11 cellular contexts compared by ENCODE assay signal in genomic region chr2:161088658-161089350, GRCh38.
DNase-seq lines count a peak whose midpoint lies in the region; ATAC-seq and TF ChIP-seq lines count a peak whose summit lies in the region.
"Had no signal": no experiment of that assay in that cellular context is flagged by ENCODE, and none has a peak within 500 bp of the region (broad histone marks: within the 10 kb centered on the region; RNA-seq: fewer than 3 reads in every experiment).

No MANE protein-coding gene starts in this region.

- intact Hi-C loops in left ventricle myocardium inferior (cut with micrococcal nuclease) = no loop called here

- no peak overlapping the region for H3K4me3 Mint-ChIP-seq in HFFc6

- peak overlapping the region; percentile 5 to 43 (median 22); a peak in 13 of 22 replicates for H3K4me2 ChIP-seq in BLaER1 treated with 17β-estradiol and CSF1 and Interleukin-3, amounts not matched to agents 10 nM and 100 nM

- H3K27ac Mint-ChIP-seq in HFFc6 = no peak overlapping the region

- DNase-seq in ureter (ENCODE audit: low spot score) (no peak), HFFc6 (no peak), left ventricle myocardium inferior (no peak), nucleus accumbens (lab: John Stamatoyannopoulos, UW) (no peak)
- DNase-seq: activated naive CD4-positive, alpha-beta T cell treated with Interleukin-2 at 50 U/mL for 16 hours; dermis blood vessel endothelial cell; NCI-H524 treated with DMSO at 0.1 percent for 48 hours had no signal

- ATAC-seq in GM19035 (IDR thresholded peaks at IDR 0.05; ENCODE audit: unreplicated experiment) = peak; percentile 83
- ATAC-seq in HG02678 (IDR thresholded peaks at IDR 0.05; ENCODE audit: unreplicated experiment) = peak; percentile 81
- ATAC-seq in HG03469 (IDR thresholded peaks at IDR 0.05; ENCODE audit: unreplicated experiment) = peak; percentile 81

- H3K9me3 Mint-ChIP-seq in HFFc6 = no peaks in the 10 kb centered on the region

- H3K27me3 ChIP-seq in BLaER1 treated with 17β-estradiol and CSF1 and Interleukin-3, amounts not matched to agents 10 nM and 100 nM = no peaks in the 10 kb centered on the region
- H3K27me3 ChIP-seq in left ventricle myocardium inferior (ENCODE audit: low read depth) = no peaks in the 10 kb centered on the region

- TF ChIP-seq CTCF in HFFc6 (IDR thresholded peaks at IDR 0.05) (no peak), left ventricle myocardium inferior (IDR thresholded peaks at IDR 0.05; ENCODE audit: borderline replicate concordance) (no peak)

- H3K9me3 ChIP-seq in BLaER1 treated with 17β-estradiol and CSF1 and Interleukin-3, amounts not matched to agents 10 nM and 100 nM (replicated peaks in 1 of 11) = 0 out of 22 replicates have a peak, but pooled peaks cover 0 to 6% (median 0%) of the 10 kb centered on the region in 11 experiments
- no peaks in the 10 kb centered on the region for H3K9me3 ChIP-seq in left ventricle myocardium inferior (replicated peaks)

- no peaks in the 10 kb centered on the region; the same call in 1 of the 2 replicates for H3K4me1 Mint-ChIP-seq in HFFc6 (ENCODE audit: low read depth)

- no peak overlapping the region for H3K27ac ChIP-seq in BLaER1 treated with 17β-estradiol and CSF1 and Interleukin-3, amounts not matched to agents 10 nM and 100 nM
- H3K27ac ChIP-seq in left ventricle myocardium inferior (replicated peaks) = no peak overlapping the region

- no peaks in the 10 kb centered on the region for H4K20me1 ChIP-seq in BLaER1 treated with 17β-estradiol and CSF1 and Interleukin-3, amounts not matched to agents 10 nM and 100 nM

- H3K36me3 Mint-ChIP-seq in HFFc6 (ENCODE audit: low read depth) = no peaks in the 10 kb centered on the region

- no peak overlapping the region for H3K9ac ChIP-seq in BLaER1 treated with 17β-estradiol and CSF1 and Interleukin-3, amounts not matched to agents 10 nM and 100 nM

- H3K4me1 ChIP-seq in BLaER1 treated with 17β-estradiol and CSF1 and Interleukin-3, amounts not matched to agents 10 nM and 100 nM = peaks cover 0 to 30% (median 14%) of the 10 kb centered on the region in 10 experiments; a peak in 14 of 20 replicates
- H3K4me1 ChIP-seq in left ventricle myocardium inferior = no peaks in the 10 kb centered on the region

- no peak overlapping the region for H3K4me3 ChIP-seq in BLaER1 treated with 17β-estradiol and CSF1 and Interleukin-3, amounts not matched to agents 10 nM and 100 nM
- H3K4me3 ChIP-seq in left ventricle myocardium inferior = no peak overlapping the region

- H3K36me3 ChIP-seq in BLaER1 treated with 17β-estradiol and CSF1 and Interleukin-3, amounts not matched to agents 10 nM and 100 nM = no peaks in the 10 kb centered on the region
- H3K36me3 ChIP-seq in left ventricle myocardium inferior = no peaks in the 10 kb centered on the region

- peaks cover 7% of the 10 kb centered on the region for H3K27me3 Mint-ChIP-seq in HFFc6 (ENCODE audit: insufficient read depth)
